Comparison of ENCODE assay signal across 1 cellular context in genomic region chr1:155307247-155307740, GRCh38.
TF ChIP-seq lines count a peak whose summit lies in the region.

No MANE protein-coding gene starts in this region.

TF ChIP-seq in K562, 482 proteins besides CTCF, POLR2A, EP300 and RAD21 (continued from another document and continues in another):
- TF ChIP-seq MLX (CRISPR knock-in tag; conservative IDR thresholded peaks at IDR 0.05): no peak
- TF ChIP-seq KAT2B (IDR thresholded peaks at IDR 0.05; ENCODE audit: low read depth, low read length): no peak
- TF ChIP-seq FOXJ2 (tag; IDR thresholded peaks at IDR 0.05): no peak
- TF ChIP-seq GTF2A2 (tag; IDR thresholded peaks at IDR 0.05): peak; percentile 89
- 0 out of 2 replicates have a peak, but pooled peaks have one; percentile 41 for TF ChIP-seq HMG20A (CRISPR knock-in tag; conservative IDR thresholded peaks at IDR 0.05)
- no peak for TF ChIP-seq NFATC3 (IDR thresholded peaks at IDR 0.05)
- TF ChIP-seq BRD9 (IDR thresholded peaks at IDR 0.05; ENCODE audit: low read depth, partially characterized antibody): no peak
- TF ChIP-seq RBM25 (IDR thresholded peaks at IDR 0.05; ENCODE audit: low read depth, low read length, severe bottlenecking): no peak
- no peak for TF ChIP-seq POLR2G (IDR thresholded peaks at IDR 0.05; ENCODE audit: low read depth, low read length)
- TF ChIP-seq NONO (IDR thresholded peaks at IDR 0.05; ENCODE audit: low read depth in 2 of 2, low read length in 1 of 2): no peak
- TF ChIP-seq SRSF1 (IDR thresholded peaks at IDR 0.05; ENCODE audit: low read depth, low read length): no peak
- TF ChIP-seq CXXC5 (CRISPR knock-in tag; IDR thresholded peaks at IDR 0.05): peak; percentile 93
- TF ChIP-seq CBX1 (IDR thresholded peaks at IDR 0.05; ENCODE audit: low read depth): no peak
- TF ChIP-seq ZNF76 (CRISPR knock-in tag; IDR thresholded peaks at IDR 0.05; ENCODE audit: borderline replicate concordance): peak; percentile 98
- TF ChIP-seq BRF2 (IDR thresholded peaks at IDR 0.05; ENCODE audit: borderline replicate concordance, insufficient read depth, insufficient read length): no peak
- TF ChIP-seq FIP1L1 (IDR thresholded peaks at IDR 0.05; ENCODE audit: low read depth, low read length, poor library complexity, severe bottlenecking): no peak
- peak; percentile 47 for TF ChIP-seq VEZF1 (CRISPR knock-in tag; IDR thresholded peaks at IDR 0.05)
- TF ChIP-seq TCF3 (CRISPR knock-in tag; IDR thresholded peaks at IDR 0.05): no peak
- TF ChIP-seq POLR2B (IDR thresholded peaks at IDR 0.05; ENCODE audit: low read depth, partially characterized antibody): no peak
- no peak for TF ChIP-seq PURB (CRISPR knock-in tag; IDR thresholded peaks at IDR 0.05; ENCODE audit: low read depth)
- no peak for TF ChIP-seq SNRNP70 (optimal IDR thresholded peaks at IDR 0.05; ENCODE audit: low read depth, low read length)
- no peak for TF ChIP-seq ZHX1 (conservative IDR thresholded peaks at IDR 0.05; ENCODE audit: low read length)
- no peak for TF ChIP-seq THRAP3 (IDR thresholded peaks at IDR 0.05; ENCODE audit: borderline replicate concordance)
- TF ChIP-seq ZNF263 (CRISPR knock-in tag; IDR thresholded peaks at IDR 0.05; ENCODE audit: borderline replicate concordance): no peak
- TF ChIP-seq ZFPM2 (CRISPR knock-in tag; IDR thresholded peaks at IDR 0.05): peak; percentile 81; the same call in 1 of the 2 replicates
- TF ChIP-seq ZNF511 (CRISPR knock-in tag; IDR thresholded peaks at IDR 0.05): no peak
- no peak for TF ChIP-seq MIER1 (IDR thresholded peaks at IDR 0.05; ENCODE audit: low read depth)
- no peak for TF ChIP-seq TBP (optimal IDR thresholded peaks at IDR 0.05; ENCODE audit: low read depth, low read length)
- no peak for TF ChIP-seq GTF2F1 (IDR thresholded peaks at IDR 0.05; ENCODE audit: low read depth, low read length)
- no peak for TF ChIP-seq HNRNPL (IDR thresholded peaks at IDR 0.05; ENCODE audit: low read depth, low read length)
- peak; percentile 24; the same call in 1 of the 2 replicates for TF ChIP-seq MBD1 (CRISPR knock-in tag; IDR thresholded peaks at IDR 0.05)
- TF ChIP-seq MXI1 (IDR thresholded peaks at IDR 0.05; ENCODE audit: low read depth, low read length): no peak
- TF ChIP-seq MCM7 (IDR thresholded peaks at IDR 0.05): no peak
- no peak for TF ChIP-seq HNRNPLL (IDR thresholded peaks at IDR 0.05; ENCODE audit: low read depth, low read length, poor library complexity, severe bottlenecking)
- TF ChIP-seq E2F8 (IDR thresholded peaks at IDR 0.05; ENCODE audit: low read depth, partially characterized antibody): no peak
- no peak for TF ChIP-seq CAMTA2 (CRISPR knock-in tag; conservative IDR thresholded peaks at IDR 0.05)
- peak; percentile 92 for TF ChIP-seq ZNF766 (CRISPR knock-in tag; conservative IDR thresholded peaks at IDR 0.05)
- TF ChIP-seq HDAC2 (IDR thresholded peaks at IDR 0.05): no peak
- TF ChIP-seq ZNF507 (tag; conservative IDR thresholded peaks at IDR 0.05): peak; percentile 60
- no peak for TF ChIP-seq GABPB2 (CRISPR knock-in tag; conservative IDR thresholded peaks at IDR 0.05)
- TF ChIP-seq TBL1XR1 (IDR thresholded peaks at IDR 0.05; ENCODE audit: low read length in 2 of 2): no peak
- no peak for TF ChIP-seq SMAD1 (IDR thresholded peaks at IDR 0.05; ENCODE audit: low read depth, low read length, partially characterized antibody)
- TF ChIP-seq MAZ (CRISPR knock-in tag; conservative IDR thresholded peaks at IDR 0.05 in 1 of 2, IDR thresholded peaks at IDR 0.05 in 1 of 2): peak in 1 of 2 experiments; percentile 88; a peak in 2 of 4 replicates
- TF ChIP-seq PTRF (tag; IDR thresholded peaks at IDR 0.05): peak; percentile 97
- no peak for TF ChIP-seq HDGF (IDR thresholded peaks at IDR 0.05)
- peak; percentile 88; the same call in 1 of the 2 replicates for TF ChIP-seq HBP1 (CRISPR knock-in tag; IDR thresholded peaks at IDR 0.05)
- no peak; the same call in 1 of the 2 replicates for TF ChIP-seq EP400 (IDR thresholded peaks at IDR 0.05)
- no peak for TF ChIP-seq POU5F1 (IDR thresholded peaks at IDR 0.05; ENCODE audit: borderline replicate concordance, low read depth, low read length, partially characterized antibody)
- TF ChIP-seq ZNF431 (CRISPR knock-in tag; IDR thresholded peaks at IDR 0.05): no peak
- TF ChIP-seq ZNF778 (CRISPR knock-in tag; IDR thresholded peaks at IDR 0.05): no peak
- TF ChIP-seq ETV1 (tag; conservative IDR thresholded peaks at IDR 0.05; ENCODE audit: low read depth): peak; percentile 82
- peak; percentile 73; the same call in 1 of the 2 replicates for TF ChIP-seq ARID3B (CRISPR knock-in tag; IDR thresholded peaks at IDR 0.05; ENCODE audit: borderline replicate concordance)
- no peak for TF ChIP-seq HNRNPUL1 (IDR thresholded peaks at IDR 0.05; ENCODE audit: low read length)
- TF ChIP-seq MAFK (IDR thresholded peaks at IDR 0.05; ENCODE audit: low read length): no peak
- TF ChIP-seq MAX (CRISPR knock-in tag; IDR thresholded peaks at IDR 0.05): no peak
- peak; percentile 88; the same call in 1 of the 2 replicates for TF ChIP-seq ZNF174 (CRISPR knock-in tag; IDR thresholded peaks at IDR 0.05)
- TF ChIP-seq ARID3A (IDR thresholded peaks at IDR 0.05; ENCODE audit: borderline replicate concordance, low read depth, low read length): no peak
